In genomic region chr16:52526429-52526828, GRCh38 we compare ENCODE assay signal across 32 cellular contexts. TPM values are rescaled to one million over a fixed set of nuclear protein-coding genes. Genes with fewer than 3 reads are reported as not detected.
"Had no signal": no experiment of that assay in that cellular context is flagged by ENCODE, and none has a peak within 500 bp of the region (broad histone marks: within the 10 kb centered on the region; RNA-seq: fewer than 3 reads in every experiment).

No MANE protein-coding gene starts in this region.

- H3K9me3 ChIP-seq: colonic mucosa, neutrophil, uterus had no signal

- H3K27ac ChIP-seq: colonic mucosa, heart left ventricle, neutrophil, skin epidermis, uterus had no signal

- H3K4me1 Mint-ChIP-seq: immature natural killer cell; naive thymus-derived CD8-positive, alpha-beta T cell; stimulated activated effector memory CD8-positive, alpha-beta T cell treated with anti-CD3 and anti-CD28 coated beads, Interleukin-12 subunit alpha, Interleukin-12 subunit beta, amount 100 ng/mL, for 72 hours; stimulated activated naive CD8-positive, alpha-beta T cell treated with anti-CD3 and anti-CD28 coated beads, Interleukin-15, amount 100 ng/mL, for 72 hours had no signal

- H3K4me3 Mint-ChIP-seq: activated naive CD8-positive, alpha-beta T cell; effector memory CD8-positive, alpha-beta T cell; immature natural killer cell; naive thymus-derived CD8-positive, alpha-beta T cell; stimulated activated effector memory CD8-positive, alpha-beta T cell treated with anti-CD3 and anti-CD28 coated beads, Interleukin-12 subunit alpha, Interleukin-12 subunit beta, amount 100 ng/mL, for 72 hours; stimulated activated naive CD8-positive, alpha-beta T cell treated with anti-CD3 and anti-CD28 coated beads, Interleukin-15, amount 100 ng/mL, for 72 hours; type B pancreatic cell had no signal

- H3K9me3 Mint-ChIP-seq: type B pancreatic cell had no signal

- H3K4me3 ChIP-seq: colonic mucosa, heart left ventricle, skin epidermis, uterus had no signal

- ATAC-seq: effector memory CD8-positive, alpha-beta T cell; esophagus mucosa; heart left ventricle; left colon; naive thymus-derived CD8-positive, alpha-beta T cell; sciatic nerve; stimulated activated effector memory CD8-positive, alpha-beta T cell treated with anti-CD3 and anti-CD28 coated beads, Interleukin-12 subunit alpha, Interleukin-12 subunit beta, amount 100 ng/mL, for 72 hours; stimulated activated naive CD8-positive, alpha-beta T cell treated with anti-CD3 and anti-CD28 coated beads, Interleukin-15, amount 100 ng/mL, for 72 hours had no signal

- H3K4me1 ChIP-seq: colonic mucosa, heart left ventricle, uterus had no signal

- DNase-seq: activated CD4-positive, alpha-beta T cell treated with anti-CD3 and anti-CD28 coated beads for 4 hours; activated CD4-positive, alpha-beta T cell treated with anti-CD3 and anti-CD28 coated beads, Interleukin-2, amount 50 U/mL, for 4 hours; activated effector memory CD4-positive, alpha-beta T cell treated with Interleukin-2 at 50 U/mL for 16 hours; activated naive CD4-positive, alpha-beta T cell treated with Interleukin-2 at 50 U/mL for 16 hours; activated T-cell treated with anti-CD3 and anti-CD28 coated beads for 4 hours; anterior cingulate cortex; colonic mucosa; effector memory CD8-positive, alpha-beta T cell; foreskin fibroblast; heart left ventricle; immature natural killer cell; kidney; left colon; mammary epithelial cell; midbrain; naive thymus-derived CD8-positive, alpha-beta T cell; stimulated activated CD4-positive, alpha-beta T cell treated with anti-CD3 and anti-CD28 coated beads, Interleukin-12 subunit alpha, Interleukin-12 subunit beta, amount 100 ng/mL, for 4 hours; stimulated activated CD4-positive, alpha-beta T cell treated with anti-CD3 and anti-CD28 coated beads, Interleukin-4, amount 100 ng/mL, for 24 hours; stimulated activated naive CD8-positive, alpha-beta T cell treated with anti-CD3 and anti-CD28 coated beads, Interleukin-15, amount 100 ng/mL, for 72 hours; substantia nigra; uterus had no signal

- H3K36me3 Mint-ChIP-seq: activated naive CD8-positive, alpha-beta T cell; immature natural killer cell; naive thymus-derived CD8-positive, alpha-beta T cell; stimulated activated effector memory CD8-positive, alpha-beta T cell treated with anti-CD3 and anti-CD28 coated beads, Interleukin-12 subunit alpha, Interleukin-12 subunit beta, amount 100 ng/mL, for 72 hours had no signal

- H3K36me3 ChIP-seq: colonic mucosa, heart left ventricle, neutrophil, uterus had no signal

- H3K27me3 Mint-ChIP-seq: effector memory CD8-positive, alpha-beta T cell; stimulated activated naive CD8-positive, alpha-beta T cell treated with anti-CD3 and anti-CD28 coated beads, Interleukin-15, amount 100 ng/mL, for 72 hours had no signal

- H3K27ac Mint-ChIP-seq: activated naive CD8-positive, alpha-beta T cell; effector memory CD8-positive, alpha-beta T cell; immature natural killer cell; naive thymus-derived CD8-positive, alpha-beta T cell; stimulated activated effector memory CD8-positive, alpha-beta T cell treated with anti-CD3 and anti-CD28 coated beads, Interleukin-12 subunit alpha, Interleukin-12 subunit beta, amount 100 ng/mL, for 72 hours; type B pancreatic cell had no signal

- H3K27me3 ChIP-seq: colonic mucosa, neutrophil, uterus had no signal

RNA-seq across cellular contexts. Expression of gene TOX3, which starts 20.5 kb away (rescaled TPM):
- total RNA-seq: dermis microvascular lymphatic vessel endothelial cell; endothelial cell of umbilical vein; naive thymus-derived CD8-positive, alpha-beta T cell; posterior vena cava; T-helper 1 cell treated with Interleukin-12 subunit alpha and Interleukin-12 subunit beta and Interleukin-4 antibody, amounts not matched to agents 30 ng/mL and 1 ng/mL, for 36 hours had no signal
